In genomic region chr5:72812483-72812882, GRCh38 we compare ENCODE assay signal across 17 cellular contexts. TPM values are rescaled to one million over a fixed set of nuclear protein-coding genes. Genes with fewer than 3 reads are reported as not detected.
A peak's percentile ranks its signal among the peaks of the same experiment; 100 is the strongest.
DNase-seq lines count a peak whose midpoint lies in the region; ATAC-seq and TF ChIP-seq lines count a peak whose summit lies in the region.
"Had no signal": no experiment of that assay in that cellular context is flagged by ENCODE, and none has a peak within 500 bp of the region (broad histone marks: within the 10 kb centered on the region; RNA-seq: fewer than 3 reads in every experiment).

No MANE protein-coding gene starts in this region.

- H3K9me2 ChIP-seq in OCI-LY7 (ENCODE audit: insufficient read depth, low read length): no peaks in the 10 kb centered on the region; the same call in 1 of the 2 replicates

- H3K4me2 ChIP-seq in OCI-LY7 (ENCODE audit: low read length): no peak overlapping the region

- intact Hi-C loops in OCI-LY7 (cut with micrococcal nuclease; ENCODE audit: unreplicated experiment): no loop called here

- H3K36me3 Mint-ChIP-seq in activated CD8-positive, alpha-beta T cell treated with anti-CD3 and anti-CD28 coated beads, Interleukin-2, amount 10 ng/mL, durations not matched to agents 7 days and 5 days (ENCODE audit: low read depth): no peaks in the 10 kb centered on the region
- no peaks in the 10 kb centered on the region for H3K36me3 Mint-ChIP-seq in activated naive CD8-positive, alpha-beta T cell treated with anti-CD3 and anti-CD28 coated beads, Interleukin-2, amount 50 U/mL, for 24 hours (ENCODE audit: low read depth)

- peaks cover 33% of the 10 kb centered on the region for H3K27me3 Mint-ChIP-seq in activated CD8-positive, alpha-beta T cell treated with anti-CD3 and anti-CD28 coated beads, Interleukin-2, amount 10 ng/mL, durations not matched to agents 7 days and 5 days (ENCODE audit: low read depth)
- peaks cover 36% of the 10 kb centered on the region for H3K27me3 Mint-ChIP-seq in activated naive CD8-positive, alpha-beta T cell treated with anti-CD3 and anti-CD28 coated beads, Interleukin-2, amount 50 U/mL, for 24 hours

- BruUV-seq in OCI-LY7 (replicated peaks; lab: Mats Ljungman, UMichigan): no TSS peak

- no peaks in the 10 kb centered on the region for H3K9me3 Mint-ChIP-seq in activated CD8-positive, alpha-beta T cell treated with anti-CD3 and anti-CD28 coated beads, Interleukin-2, amount 10 ng/mL, durations not matched to agents 7 days and 5 days (ENCODE audit: insufficient read depth)
- H3K9me3 Mint-ChIP-seq in activated naive CD8-positive, alpha-beta T cell treated with anti-CD3 and anti-CD28 coated beads, Interleukin-2, amount 50 U/mL, for 24 hours: peaks cover 4% of the 10 kb centered on the region
- H3K9me3 Mint-ChIP-seq: T-helper 1 cell treated with Interleukin-12 subunit alpha and Interleukin-12 subunit beta and Interleukin-4 antibody, amounts not matched to agents 30 μg/mL and 1 μg/mL, for 36 hours had no signal

- no peak for TF ChIP-seq CTCF in OCI-LY7 (conservative IDR thresholded peaks at IDR 0.05; ENCODE audit: low read length)

- H3K4me1 Mint-ChIP-seq in activated CD8-positive, alpha-beta T cell treated with anti-CD3 and anti-CD28 coated beads, Interleukin-2, amount 10 ng/mL, durations not matched to agents 7 days and 5 days (ENCODE audit: low read depth): peaks cover 8% of the 10 kb centered on the region
- peaks cover 4% of the 10 kb centered on the region for H3K4me1 Mint-ChIP-seq in activated naive CD8-positive, alpha-beta T cell treated with anti-CD3 and anti-CD28 coated beads, Interleukin-2, amount 50 U/mL, for 24 hours

- no peak overlapping the region for H3K27ac Mint-ChIP-seq in activated CD8-positive, alpha-beta T cell treated with anti-CD3 and anti-CD28 coated beads, Interleukin-2, amount 10 ng/mL, durations not matched to agents 7 days and 5 days
- H3K27ac Mint-ChIP-seq in activated naive CD8-positive, alpha-beta T cell treated with anti-CD3 and anti-CD28 coated beads, Interleukin-2, amount 50 U/mL, for 24 hours: no peak overlapping the region
- H3K27ac Mint-ChIP-seq: T-helper 1 cell treated with Interleukin-12 subunit alpha and Interleukin-12 subunit beta and Interleukin-4 antibody, amounts not matched to agents 30 μg/mL and 1 μg/mL, for 36 hours had no signal

- no peak overlapping the region for H3K4me3 ChIP-seq in OCI-LY7 (ENCODE audit: low read depth, low read length, poor library complexity, severe bottlenecking)
- H3K4me3 ChIP-seq: BLaER1 treated with 17β-estradiol and CSF1 and Interleukin-3, amounts not matched to agents 10 nM and 100 nM had no signal

- peaks cover 5% of the 10 kb centered on the region for H3K4me1 ChIP-seq in OCI-LY7 (ENCODE audit: insufficient read depth, low read length, poor library complexity, severe bottlenecking)

- H3K4me3 Mint-ChIP-seq in activated CD8-positive, alpha-beta T cell treated with anti-CD3 and anti-CD28 coated beads, Interleukin-2, amount 10 ng/mL, durations not matched to agents 7 days and 5 days: no peak overlapping the region
- no peak overlapping the region for H3K4me3 Mint-ChIP-seq in activated naive CD8-positive, alpha-beta T cell treated with anti-CD3 and anti-CD28 coated beads, Interleukin-2, amount 50 U/mL, for 24 hours
- H3K4me3 Mint-ChIP-seq: T-helper 1 cell treated with Interleukin-12 subunit alpha and Interleukin-12 subunit beta and Interleukin-4 antibody, amounts not matched to agents 30 μg/mL and 1 μg/mL, for 36 hours had no signal

- 0 out of 2 replicates have a peak, but pooled peaks cover 10% of the 10 kb centered on the region for H3K9me3 ChIP-seq in OCI-LY7 (ENCODE audit: low read length)

- peak; percentile 27 to 47 for DNase-seq in AML-193 (lab: John Stamatoyannopoulos, UW)
- DNase-seq in Kasumi-1 (lab: John Stamatoyannopoulos, UW): peak; percentile 60 to 64
- peak; percentile 13 for DNase-seq in OCI-LY7 (ENCODE audit: low spot score)
- peak; percentile 10 for DNase-seq in globus pallidus (ENCODE audit: low spot score)
- no peak for DNase-seq in activated naive CD4-positive, alpha-beta T cell treated with Interleukin-2 at 50 U/mL for 16 hours
- DNase-seq in activated CD8-positive, alpha-beta T cell treated with anti-CD3 and anti-CD28 coated beads, Interleukin-2, amount 10 ng/mL, durations not matched to agents 7 days and 5 days: no peak
- no peak for DNase-seq in activated naive CD8-positive, alpha-beta T cell treated with anti-CD3 and anti-CD28 coated beads, Interleukin-2, amount 50 U/mL, for 24 hours
- DNase-seq: DMS79, IMR-90, NCI-H1436, NCI-H1930, NCI-H345, NCI-H524 treated with DMSO at 0.1 percent for 48 hours, SHP77 had no signal

- H2AFZ ChIP-seq in OCI-LY7 (ENCODE audit: low read length): no peak overlapping the region

- no peaks in the 10 kb centered on the region for H3K36me3 ChIP-seq in OCI-LY7 (ENCODE audit: insufficient read depth, low read length)
- H3K36me3 ChIP-seq: BLaER1 treated with 17β-estradiol and CSF1 and Interleukin-3, amounts not matched to agents 10 nM and 100 nM had no signal

- CTCF ChIA-PET in OCI-LY7 (lab: Charles Lee; ENCODE audit: unreplicated experiment): no interaction called here
- CTCF ChIA-PET in activated CD8-positive, alpha-beta T cell treated with anti-CD3 and anti-CD28 coated beads, Interleukin-2, amount 10 ng/mL, durations not matched to agents 7 days and 5 days (lab: Charles Lee): no interaction called here

- no peak overlapping the region for H3K27ac ChIP-seq in OCI-LY7 (ENCODE audit: low read depth, low read length, poor library complexity, severe bottlenecking)
- H3K27ac ChIP-seq: BLaER1 treated with 17β-estradiol and CSF1 and Interleukin-3, amounts not matched to agents 10 nM and 100 nM had no signal

- H4K20me1 ChIP-seq in OCI-LY7 (ENCODE audit: insufficient read depth, low read length): no peaks in the 10 kb centered on the region
- H4K20me1 ChIP-seq: BLaER1 treated with 17β-estradiol and CSF1 and Interleukin-3, amounts not matched to agents 10 nM and 100 nM had no signal

- POLR2A ChIA-PET in OCI-LY7 (lab: Charles Lee): interaction anchor here (0.6 kb wide), 1 partner anchor 520 kb away, joined by 4 read pairs; no protein-coding TSS in a partner anchor
- POLR2A ChIA-PET in activated CD8-positive, alpha-beta T cell treated with anti-CD3 and anti-CD28 coated beads, Interleukin-2, amount 10 ng/mL, durations not matched to agents 7 days and 5 days (lab: Charles Lee): interaction anchor here (0.8 kb wide), 1 partner anchor 338 kb away, joined by 4 read pairs; no protein-coding TSS in a partner anchor

- no peak for ATAC-seq in activated CD8-positive, alpha-beta T cell treated with anti-CD3 and anti-CD28 coated beads, Interleukin-2, amount 10 ng/mL, durations not matched to agents 7 days and 5 days
- ATAC-seq in activated naive CD8-positive, alpha-beta T cell treated with anti-CD3 and anti-CD28 coated beads, Interleukin-2, amount 50 U/mL, for 24 hours: no peak
- ATAC-seq: SK-N-SH treated with all-trans-retinoic acid at 6 μM for 48 hours had no signal

- peaks cover 4% of the 10 kb centered on the region; the same call in 1 of the 2 replicates for H3K79me2 ChIP-seq in OCI-LY7 (ENCODE audit: insufficient read depth, low read depth, low read length)

RNA-seq across cellular contexts. Expression of gene TNPO1, which starts 4.0 kb away (rescaled TPM):
- total RNA-seq in OCI-LY7 (2014; rRNA removed; shearing (Covaris generic)): 95.2 and 131 TPM in 2 replicates
- total RNA-seq in OCI-LY7 (2022): 128 and 132 TPM in 2 replicates
- total RNA-seq in activated CD8-positive, alpha-beta T cell treated with anti-CD3 and anti-CD28 coated beads, Interleukin-2, amount 10 ng/mL, durations not matched to agents 7 days and 5 days: 10 to 100 TPM; 75.9 to 90.2 TPM

Comparison
In these comparisons a context has a peak if more than half of its experiments do, and no peak if none do; other contexts are left out.
1. DNase-seq: peak in AML-193 (2 of 2), Kasumi-1 (2 of 2), OCI-LY7 (single experiment) and globus pallidus (single experiment); none in activated naive CD4-positive, alpha-beta T cell treated with Interleukin-2 at 50 U/mL for 16 hours (single experiment), activated CD8-positive, alpha-beta T cell treated with anti-CD3 and anti-CD28 coated beads, Interleukin-2, amount 10 ng/mL, durations not matched to agents 7 days and 5 days (single experiment) and activated naive CD8-positive, alpha-beta T cell treated with anti-CD3 and anti-CD28 coated beads, Interleukin-2, amount 50 U/mL, for 24 hours (single experiment).